18 cellular contexts compared by ENCODE assay signal in genomic region chr2:172227719-172228118, GRCh38.
"Had no signal": no experiment of that assay in that cellular context is flagged by ENCODE, and none has a peak within 500 bp of the region (broad histone marks: within the 10 kb centered on the region; RNA-seq: fewer than 3 reads in every experiment).

No MANE protein-coding gene starts in this region.

- H3K27me3 ChIP-seq: brain microvascular endothelial cell, gastrocnemius medialis, left lung, right atrium auricular region, upper lobe of left lung had no signal

- H3K4me3 ChIP-seq: gastrocnemius medialis, heart right ventricle, left lung, right atrium auricular region, skin epidermis, upper lobe of left lung had no signal

- H3K9me3 ChIP-seq: gastrocnemius medialis, heart right ventricle, left lung, right atrium auricular region, upper lobe of left lung had no signal

- H3K27ac ChIP-seq: brain microvascular endothelial cell, gastrocnemius medialis, heart right ventricle, left lung, right atrium auricular region, upper lobe of left lung had no signal

- H3K4me1 ChIP-seq: left lung, right atrium auricular region, upper lobe of left lung had no signal

- ATAC-seq: gastrocnemius medialis; heart right ventricle; left lung; naive thymus-derived CD8-positive, alpha-beta T cell; stimulated activated naive CD8-positive, alpha-beta T cell treated with anti-CD3 and anti-CD28 coated beads, Interleukin-15, Interleukin-2, amounts not matched to agents 100 U/mL and 50 U/mL, for 24 hours had no signal

- H3K36me3 ChIP-seq: brain microvascular endothelial cell, gastrocnemius medialis, heart right ventricle, left lung, right atrium auricular region, upper lobe of left lung had no signal

- DNase-seq: activated CD4-positive, alpha-beta T cell treated with anti-CD3 and anti-CD28 coated beads, Interleukin-2, amount 10 ng/mL, durations not matched to agents 7 days and 5 days; activated CD8-positive, alpha-beta memory T cell treated with anti-CD3 and anti-CD28 coated beads, Interleukin-2, amount 50 U/mL, for 48 hours; activated gamma-delta T cell treated with Interleukin-2 at 50 U/mL for 16 hours; activated naive CD8-positive, alpha-beta T cell treated with anti-CD3 and anti-CD28 coated beads for 36 hours; amygdala; brain microvascular endothelial cell; cortex of kidney; effector CD8-positive, alpha-beta T cell; gastrocnemius medialis; heart right ventricle; left lung; naive thymus-derived CD8-positive, alpha-beta T cell; stimulated activated CD4-positive, alpha-beta T cell treated with anti-CD3 and anti-CD28 coated beads, Interleukin-15, amount 100 ng/mL, for 24 hours; stimulated activated CD4-positive, alpha-beta T cell treated with anti-CD3 and anti-CD28 coated beads, Interleukin-4, amount 100 ng/mL, for 1 hour; stimulated activated naive CD8-positive, alpha-beta T cell treated with anti-CD3 and anti-CD28 coated beads, Interleukin-15, Interleukin-2, amounts not matched to agents 100 U/mL and 50 U/mL, for 24 hours; upper lobe of left lung had no signal
